Comparison of ENCODE assay signal across 14 cellular contexts in genomic region chr6:117545161-117545595, GRCh38. TPM values are rescaled to one million over a fixed set of nuclear protein-coding genes. Genes with fewer than 3 reads are reported as not detected.
DNase-seq lines count a peak whose midpoint lies in the region; ATAC-seq and TF ChIP-seq lines count a peak whose summit lies in the region.
"Had no signal": no experiment of that assay in that cellular context is flagged by ENCODE, and none has a peak within 500 bp of the region (broad histone marks: within the 10 kb centered on the region; RNA-seq: fewer than 3 reads in every experiment).

No MANE protein-coding gene starts in this region.

- no peak overlapping the region for H2AK5ac ChIP-seq in trophoblast cell (ENCODE audit: low read length)

- H3K4me1 ChIP-seq in trophoblast cell (ENCODE audit: control insufficient read depth in 1 of 2, insufficient read depth in 2 of 2, low read length in 2 of 2) (peaks cover 24 to 28% of the 10 kb centered on the region in 2 experiments), BE2C (no peaks in the 10 kb centered on the region), left lung (peaks cover 6 to 11% of the 10 kb centered on the region in 2 donors), heart left ventricle (peaks cover 0 to 15% (median 6%) of the 10 kb centered on the region in 12 donors)

- no peak overlapping the region for H3K14ac ChIP-seq in trophoblast cell (ENCODE audit: low read length)

- peak overlapping the region; percentile 1 for H2BK5ac ChIP-seq in trophoblast cell (ENCODE audit: low read depth, low read length, poor library complexity)

- H2AFZ ChIP-seq in trophoblast cell (ENCODE audit: insufficient read depth, low read length, poor library complexity): no peak overlapping the region

- no peak overlapping the region for H3K4me2 ChIP-seq in trophoblast cell (ENCODE audit: low read length)

- no peak overlapping the region for H3K18ac ChIP-seq in trophoblast cell (ENCODE audit: low read length)

- intact Hi-C loops in left lung (cut with DNase I) (no loop called here), heart left ventricle (cut with DNase I) (loop anchor here in 3 of 10 donors (5.0 kb wide), 1 partner anchor 63 kb away; the partner anchor contains the start of gene DCBLD1 (in 3 of the 3))

- no peak overlapping the region for H2BK12ac ChIP-seq in trophoblast cell (ENCODE audit: low read length)

- peaks cover 4% of the 10 kb centered on the region for H3K79me2 ChIP-seq in trophoblast cell (ENCODE audit: control insufficient read depth, insufficient read depth, low read length, poor library complexity)

- H4K12ac ChIP-seq in trophoblast cell (ENCODE audit: low read depth, low read length): no peak overlapping the region

- no peak overlapping the region for H4K8ac ChIP-seq in trophoblast cell (ENCODE audit: low read depth, low read length)

- no CpG with 5 or more reads among the region's 4 CpGs for WGBS in trophoblast cell (ENCODE audit: extremely low coverage, insufficient coverage, insufficient read length)
- WGBS in heart left ventricle, 4 donors: 84 to 91% (median 88%) methylated on average over 4 of the region's 4 CpGs

- H3K27me3 ChIP-seq in trophoblast cell (ENCODE audit: insufficient read depth, low read length): no peaks in the 10 kb centered on the region
- no peaks in the 10 kb centered on the region for H3K27me3 ChIP-seq in BE2C
- peaks cover 0 to 9% of the 10 kb centered on the region in 2 donors for H3K27me3 ChIP-seq in left lung
- no peaks in the 10 kb centered on the region for H3K27me3 ChIP-seq in heart left ventricle
- H3K27me3 ChIP-seq: sigmoid colon, SJSA1 had no signal

- H3K36me3 ChIP-seq in trophoblast cell (ENCODE audit: control insufficient read depth in 1 of 2, insufficient read depth in 2 of 2, low read length in 2 of 2) (peaks cover 17 to 22% of the 10 kb centered on the region in 2 experiments), BE2C (no peaks in the 10 kb centered on the region), left lung (peaks cover 3 to 73% of the 10 kb centered on the region in 2 donors), heart left ventricle (peaks cover 0 to 62% (median 39%) of the 10 kb centered on the region in 9 donors)

- POLR2A ChIA-PET in HEK293T (lab: Yijun Ruan, JAX): no interaction called here

- ATAC-seq in esophagus mucosa: peak; percentile 87
- no peak for ATAC-seq in left lung
- ATAC-seq in heart left ventricle: no peak
- ATAC-seq: naive thymus-derived CD8-positive, alpha-beta T cell; WTC11 had no signal

- TF ChIP-seq CTCF in BE2C (IDR thresholded peaks at IDR 0.05; ENCODE audit: low read depth, low read length) (no peak), left lung (IDR thresholded peaks at IDR 0.05) (no peak), heart left ventricle (IDR thresholded peaks at IDR 0.05) (no peak)

- H3K27ac ChIP-seq in trophoblast cell (ENCODE audit: low read depth, low read length) (peak overlapping the region; percentile 72), left lung (no peak overlapping the region), heart left ventricle (no peak overlapping the region)
- H3K27ac ChIP-seq: C4-2B, sigmoid colon, SJSA1 had no signal

- no peak overlapping the region for H2BK120ac ChIP-seq in trophoblast cell (ENCODE audit: insufficient read depth, low read length, poor library complexity)

- no peak overlapping the region for H3K9ac ChIP-seq in trophoblast cell (ENCODE audit: low read length)

- H3K4me3 ChIP-seq in trophoblast cell (ENCODE audit: low read depth, low read length) (no peak overlapping the region), BE2C (ENCODE audit: low read depth, low read length) (no peak overlapping the region), left lung (no peak overlapping the region), heart left ventricle (no peak overlapping the region)
- H3K4me3 ChIP-seq: sigmoid colon, SJSA1 had no signal

- CTCF ChIA-PET in HEK293T (lab: Yijun Ruan, JAX): interaction anchor here (0.6 kb wide), 1 partner anchor 10 kb away, joined by 6 read pairs; no protein-coding TSS in a partner anchor

- TF ChIP-seq POLR2A in heart left ventricle (IDR thresholded peaks at IDR 0.05): no peak

- H3K4ac ChIP-seq in trophoblast cell (ENCODE audit: low read depth, low read length): no peak overlapping the region

- no peak overlapping the region for H3K23ac ChIP-seq in trophoblast cell (ENCODE audit: low read length)

- H3K9me3 ChIP-seq in trophoblast cell (ENCODE audit: insufficient read depth, low read depth, low read length): peaks cover 1% of the 10 kb centered on the region
- H3K9me3 ChIP-seq in BE2C: no peaks in the 10 kb centered on the region
- no peaks in the 10 kb centered on the region for H3K9me3 ChIP-seq in left lung
- H3K9me3 ChIP-seq in heart left ventricle: no peaks in the 10 kb centered on the region
- H3K9me3 ChIP-seq: sigmoid colon, SJSA1 had no signal

- peaks cover 27% of the 10 kb centered on the region for H3K79me1 ChIP-seq in trophoblast cell (ENCODE audit: low read length)

- H4K91ac ChIP-seq in trophoblast cell (ENCODE audit: low read depth, low read length): no peak overlapping the region

- no peak for DNase-seq in HEK293T (ENCODE audit: extremely low spot score)
- peak; percentile 78 for DNase-seq in NCI-H2171 treated with DMSO at 0.1 percent for 48 hours (lab: John Stamatoyannopoulos, UW)
- peak; percentile 74 to 89 for DNase-seq in trophoblast cell
- DNase-seq in BE2C: no peak
- DNase-seq in T-helper 1 cell: no peak
- no peak for DNase-seq in left lung
- DNase-seq in heart left ventricle: no peak
- DNase-seq: naive thymus-derived CD8-positive, alpha-beta T cell; NCI-H1092; sigmoid colon had no signal

TF ChIP-seq in HEK293T, 16 proteins besides CTCF, POLR2A, EP300 and RAD21:
- TF ChIP-seq FOXK2 (IDR thresholded peaks at IDR 0.05) (no peak), FOXM1 (IDR thresholded peaks at IDR 0.05; ENCODE audit: borderline replicate concordance) (no peak)
- TF ChIP-seq, protein P1, sequence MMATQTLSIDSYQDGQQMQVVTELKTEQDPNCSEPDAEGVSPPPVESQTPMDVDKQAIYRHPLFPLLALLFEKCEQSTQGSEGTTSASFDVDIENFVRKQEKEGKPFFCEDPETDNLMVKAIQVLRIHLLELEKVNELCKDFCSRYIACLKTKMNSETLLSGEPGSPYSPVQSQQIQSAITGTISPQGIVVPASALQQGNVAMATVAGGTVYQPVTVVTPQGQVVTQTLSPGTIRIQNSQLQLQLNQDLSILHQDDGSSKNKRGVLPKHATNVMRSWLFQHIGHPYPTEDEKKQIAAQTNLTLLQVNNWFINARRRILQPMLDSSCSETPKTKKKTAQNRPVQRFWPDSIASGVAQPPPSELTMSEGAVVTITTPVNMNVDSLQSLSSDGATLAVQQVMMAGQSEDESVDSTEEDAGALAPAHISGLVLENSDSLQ (IDR thresholded peaks at IDR 0.05): peak; percentile 21; the same call in 1 of the 2 replicates
TF ChIP-seq in HEK293T: peak in this region for 1.

RNA-seq across cellular contexts. Expression of gene GOPC, which starts 57.1 kb away (rescaled TPM):
- 11.3 TPM for total RNA-seq in esophagus mucosa
- polyA plus RNA-seq in trophoblast cell (2013): 39.9 and 40.5 TPM in 2 replicates
- polyA plus RNA-seq in BE2C (2012; ENCODE audit: insufficient read depth, insufficient read length, low read depth): 19.9 TPM
- total RNA-seq in left lung: 10 to 100 TPM; 19.1 to 32.1 TPM
- total RNA-seq in heart left ventricle: 10 to 100 TPM; 16.4 to 29.9 (median 21.5) TPM
- 10 to 100 TPM; 13.5 to 16.2 TPM for polyA plus RNA-seq in heart left ventricle

Comparison
In these comparisons a context has a peak if more than half of its experiments do, and no peak if none do; other contexts are left out.
1. DNase-seq: peak in NCI-H2171 treated with DMSO at 0.1 percent for 48 hours (single experiment) and trophoblast cell (2 of 2); none in HEK293T (single experiment), BE2C (single experiment), T-helper 1 cell (0 of 5), left lung (0 of 2) and heart left ventricle (0 of 5).